Comparison of ENCODE assay signal across 21 cellular contexts in the genomic region with DNA sequence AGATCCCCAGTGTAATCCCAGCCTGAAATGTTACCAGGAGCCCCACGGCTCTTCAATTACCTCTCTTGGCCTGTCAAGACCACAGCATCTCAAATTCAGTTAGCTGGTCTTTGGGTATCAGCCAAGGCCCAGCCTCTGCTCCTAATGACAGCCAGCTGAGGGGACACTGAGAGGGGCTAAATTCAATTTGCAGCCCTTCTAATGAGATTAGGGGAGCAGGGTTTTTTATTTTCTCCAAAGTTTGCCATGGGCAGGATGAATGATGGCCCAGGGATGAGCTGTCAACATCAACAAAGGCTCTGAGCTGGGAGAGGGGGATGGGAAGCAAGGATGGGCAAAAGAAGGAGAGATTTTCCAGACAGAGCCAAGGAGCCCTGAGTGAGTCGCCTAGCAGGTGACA.
"Had no signal": no experiment of that assay in that cellular context is flagged by ENCODE, and none has a peak within 500 bp of the region (broad histone marks: within the 10 kb centered on the region; RNA-seq: fewer than 3 reads in every experiment).

No MANE protein-coding gene starts in this region.

- H3K27ac ChIP-seq: dorsolateral prefrontal cortex, prostate gland, right atrium auricular region, thyroid gland had no signal

- H3K36me3 ChIP-seq: prostate gland, right atrium auricular region, thyroid gland had no signal

- H3K9me3 Mint-ChIP-seq: natural killer cell treated with Interleukin-12 subunit alpha and Interleukin-12 subunit beta and Interleukin-15 and Interleukin-18, amount 100 ng/mL, for 72 hours had no signal

- H3K27ac Mint-ChIP-seq: immature natural killer cell; mesothelial cell of epicardium; naive B cell; natural killer cell treated with Interleukin-12 subunit alpha and Interleukin-12 subunit beta and Interleukin-15 and Interleukin-18, amount 100 ng/mL, for 72 hours; stimulated activated naive CD8-positive, alpha-beta T cell treated with anti-CD3 and anti-CD28 coated beads, Interleukin-15, amount 100 ng/mL, for 72 hours had no signal

- H3K9me3 ChIP-seq: mucosa of descending colon, prostate gland, right atrium auricular region, thyroid gland had no signal

- H3K36me3 Mint-ChIP-seq: immature natural killer cell; mesothelial cell of epicardium; naive B cell; natural killer cell treated with Interleukin-12 subunit alpha and Interleukin-12 subunit beta and Interleukin-15 and Interleukin-18, amount 100 ng/mL, for 72 hours had no signal

- H3K27me3 ChIP-seq: right atrium auricular region, thyroid gland had no signal

- H3K27me3 Mint-ChIP-seq: stimulated activated naive CD8-positive, alpha-beta T cell treated with anti-CD3 and anti-CD28 coated beads, Interleukin-15, amount 100 ng/mL, for 72 hours had no signal

- H3K4me3 ChIP-seq: dorsolateral prefrontal cortex, mucosa of descending colon, prostate gland, right atrium auricular region, smooth muscle cell, thyroid gland had no signal

- H3K4me3 Mint-ChIP-seq: immature natural killer cell; mesothelial cell of epicardium; naive B cell; natural killer cell treated with Interleukin-12 subunit alpha and Interleukin-12 subunit beta and Interleukin-15 and Interleukin-18, amount 100 ng/mL, for 72 hours; neural crest cell; stimulated activated naive CD8-positive, alpha-beta T cell treated with anti-CD3 and anti-CD28 coated beads, Interleukin-15, amount 100 ng/mL, for 72 hours had no signal

- H3K4me1 ChIP-seq: prostate gland, thyroid gland had no signal

- H3K4me1 Mint-ChIP-seq: immature natural killer cell; naive B cell; stimulated activated naive CD8-positive, alpha-beta T cell treated with anti-CD3 and anti-CD28 coated beads, Interleukin-15, amount 100 ng/mL, for 72 hours had no signal

- DNase-seq: dorsolateral prefrontal cortex; effector CD4-positive, alpha-beta T cell; hypothalamus; immature natural killer cell; mesenchymal stem cell; mucosa of descending colon; naive B cell; stimulated activated CD4-positive, alpha-beta T cell treated with anti-CD3 and anti-CD28 coated beads, Interleukin-12 subunit alpha, Interleukin-12 subunit beta, amount 100 ng/mL, for 4 hours; stimulated activated CD4-positive, alpha-beta T cell treated with anti-CD3 and anti-CD28 coated beads, Interleukin-1b, Interleukin-23, amount 100 ng/mL, for 48 hours; stimulated activated CD4-positive, alpha-beta T cell treated with anti-CD3 and anti-CD28 coated beads, Interleukin-4, amount 100 ng/mL, for 1 hour; stimulated activated CD8-positive, alpha-beta memory T cell treated with anti-CD3 and anti-CD28 coated beads, Interleukin-4, amount 100 ng/mL, for 48 hours; stimulated activated naive CD4-positive, alpha-beta T cell; stimulated activated naive CD8-positive, alpha-beta T cell treated with anti-CD3 and anti-CD28 coated beads, Interleukin-15, amount 100 ng/mL, for 72 hours; thyroid gland; trophoblast cell had no signal
